Comparison of ENCODE assay signal across 1 cellular context in the genomic region with DNA sequence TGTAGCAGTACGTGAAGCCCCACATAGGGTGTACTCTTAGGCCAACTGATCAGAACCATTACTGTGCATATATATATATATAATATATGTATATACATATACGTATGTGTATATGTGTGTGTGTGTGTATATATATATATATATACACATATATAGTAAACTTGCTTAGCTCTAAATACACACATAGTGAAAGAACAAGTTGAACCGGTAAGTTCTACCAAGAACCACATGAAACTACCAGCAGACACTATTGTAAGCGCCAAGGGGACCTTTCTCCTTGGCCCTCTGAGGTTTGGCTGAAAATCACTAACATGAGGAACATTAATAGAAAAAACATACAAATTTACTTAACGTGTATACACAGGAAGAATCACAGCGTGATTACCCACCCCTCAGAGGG.
TF ChIP-seq lines count a peak whose summit lies in the region.

No MANE protein-coding gene starts in this region.

TF ChIP-seq in neural cell, 6 proteins besides CTCF, POLR2A, EP300 and RAD21 (continued from another document):
- TF ChIP-seq, protein P1, sequence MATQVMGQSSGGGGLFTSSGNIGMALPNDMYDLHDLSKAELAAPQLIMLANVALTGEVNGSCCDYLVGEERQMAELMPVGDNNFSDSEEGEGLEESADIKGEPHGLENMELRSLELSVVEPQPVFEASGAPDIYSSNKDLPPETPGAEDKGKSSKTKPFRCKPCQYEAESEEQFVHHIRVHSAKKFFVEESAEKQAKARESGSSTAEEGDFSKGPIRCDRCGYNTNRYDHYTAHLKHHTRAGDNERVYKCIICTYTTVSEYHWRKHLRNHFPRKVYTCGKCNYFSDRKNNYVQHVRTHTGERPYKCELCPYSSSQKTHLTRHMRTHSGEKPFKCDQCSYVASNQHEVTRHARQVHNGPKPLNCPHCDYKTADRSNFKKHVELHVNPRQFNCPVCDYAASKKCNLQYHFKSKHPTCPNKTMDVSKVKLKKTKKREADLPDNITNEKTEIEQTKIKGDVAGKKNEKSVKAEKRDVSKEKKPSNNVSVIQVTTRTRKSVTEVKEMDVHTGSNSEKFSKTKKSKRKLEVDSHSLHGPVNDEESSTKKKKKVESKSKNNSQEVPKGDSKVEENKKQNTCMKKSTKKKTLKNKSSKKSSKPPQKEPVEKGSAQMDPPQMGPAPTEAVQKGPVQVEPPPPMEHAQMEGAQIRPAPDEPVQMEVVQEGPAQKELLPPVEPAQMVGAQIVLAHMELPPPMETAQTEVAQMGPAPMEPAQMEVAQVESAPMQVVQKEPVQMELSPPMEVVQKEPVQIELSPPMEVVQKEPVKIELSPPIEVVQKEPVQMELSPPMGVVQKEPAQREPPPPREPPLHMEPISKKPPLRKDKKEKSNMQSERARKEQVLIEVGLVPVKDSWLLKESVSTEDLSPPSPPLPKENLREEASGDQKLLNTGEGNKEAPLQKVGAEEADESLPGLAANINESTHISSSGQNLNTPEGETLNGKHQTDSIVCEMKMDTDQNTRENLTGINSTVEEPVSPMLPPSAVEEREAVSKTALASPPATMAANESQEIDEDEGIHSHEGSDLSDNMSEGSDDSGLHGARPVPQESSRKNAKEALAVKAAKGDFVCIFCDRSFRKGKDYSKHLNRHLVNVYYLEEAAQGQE (IDR thresholded peaks at IDR 0.05; ENCODE audit: borderline replicate concordance), result no peak
- no peak for TF ChIP-seq SMC3 (conservative IDR thresholded peaks at IDR 0.05; ENCODE audit: poor library complexity)
- no peak for TF ChIP-seq POLR2AphosphoS5 (IDR thresholded peaks at IDR 0.05)
- TF ChIP-seq TAF1 (IDR thresholded peaks at IDR 0.05; ENCODE audit: low read depth), result no peak
